26 cellular contexts compared by ENCODE assay signal in genomic region chr3:196697270-196697669, GRCh38.
"Had no signal": no experiment of that assay in that cellular context is flagged by ENCODE, and none has a peak within 500 bp of the region (broad histone marks: within the 10 kb centered on the region; RNA-seq: fewer than 3 reads in every experiment).

No MANE protein-coding gene starts in this region.

- H3K27me3 ChIP-seq: esophagus muscularis mucosa, left lung, right lobe of liver, transverse colon, upper lobe of right lung, uterus had no signal

- H3K27me3 Mint-ChIP-seq: naive thymus-derived CD8-positive, alpha-beta T cell; progenitor cell of endocrine pancreas had no signal

- DNase-seq: dermis blood vessel endothelial cell; effector memory CD4-positive, alpha-beta T cell; foreskin melanocyte; glutamatergic neuron; heart right ventricle; hippocampal formation; left cardiac atrium; left lung; mesendoderm; midbrain; naive thymus-derived CD8-positive, alpha-beta T cell; occipital lobe; right lobe of liver; small intestine; stimulated activated CD4-positive, alpha-beta T cell treated with anti-CD3 and anti-CD28 coated beads, Interleukin-15, amount 100 ng/mL, for 24 hours; stimulated activated CD4-positive, alpha-beta T cell treated with anti-CD3 and anti-CD28 coated beads, Interleukin-4, amount 100 ng/mL, for 1 hour; stimulated activated CD8-positive, alpha-beta memory T cell treated with anti-CD3 and anti-CD28 coated beads, Interleukin-4, amount 100 ng/mL, for 48 hours; stimulated activated naive CD8-positive, alpha-beta T cell treated with anti-CD3 and anti-CD28 coated beads, Interleukin-15, Interleukin-2, amounts not matched to agents 100 U/mL and 50 U/mL, for 24 hours; substantia nigra; transverse colon; upper lobe of right lung; uterus had no signal

- H3K9me3 ChIP-seq: esophagus muscularis mucosa, heart right ventricle, left lung, right lobe of liver, transverse colon, upper lobe of right lung, uterus had no signal

- H3K4me3 ChIP-seq: coronary artery, esophagus muscularis mucosa, heart right ventricle, left lung, right lobe of liver, transverse colon, upper lobe of right lung, uterus had no signal

- H3K27ac ChIP-seq: coronary artery, esophagus muscularis mucosa, heart right ventricle, left lung, parathyroid adenoma, right lobe of liver, transverse colon, upper lobe of right lung, uterus had no signal

- H3K27ac Mint-ChIP-seq: progenitor cell of endocrine pancreas had no signal

- H3K4me1 ChIP-seq: esophagus muscularis mucosa, parathyroid adenoma, right lobe of liver, transverse colon, upper lobe of right lung, uterus had no signal

- H3K9ac ChIP-seq: parathyroid adenoma had no signal

- H3K36me3 Mint-ChIP-seq: naive thymus-derived CD8-positive, alpha-beta T cell had no signal

- H3K4me3 Mint-ChIP-seq: naive thymus-derived CD8-positive, alpha-beta T cell had no signal

- ATAC-seq: heart right ventricle; left cardiac atrium; left lung; naive thymus-derived CD8-positive, alpha-beta T cell; right lobe of liver; stimulated activated naive CD8-positive, alpha-beta T cell treated with anti-CD3 and anti-CD28 coated beads, Interleukin-15, Interleukin-2, amounts not matched to agents 100 U/mL and 50 U/mL, for 24 hours; upper lobe of right lung had no signal

- H3K9me3 Mint-ChIP-seq: naive thymus-derived CD8-positive, alpha-beta T cell had no signal

- H3K36me3 ChIP-seq: esophagus muscularis mucosa, heart right ventricle, left lung, right lobe of liver, transverse colon, upper lobe of right lung, uterus had no signal
